In genomic region chr4:89111833-89112563, GRCh38 we compare ENCODE assay signal across 1 cellular context.
A peak's percentile ranks its signal among the peaks of the same experiment; 100 is the strongest.
TF ChIP-seq lines count a peak whose summit lies in the region.

No MANE protein-coding gene starts in this region.

TF ChIP-seq in HepG2, 621 proteins besides CTCF, POLR2A, EP300 and RAD21 (continued from another document and continues in another):
- TF ChIP-seq ZNF280D (CRISPR knock-in tag; IDR thresholded peaks at IDR 0.05) (no peak; the same call in 1 of the 2 replicates), ZBTB4 (CRISPR knock-in tag; IDR thresholded peaks at IDR 0.05; ENCODE audit: borderline replicate concordance) (no peak), REL (CRISPR knock-in tag; conservative IDR thresholded peaks at IDR 0.05) (no peak; the same call in 1 of the 2 replicates), ZNF644 (CRISPR knock-in tag; IDR thresholded peaks at IDR 0.05; ENCODE audit: low read depth) (peak; percentile 99), BRD4 (CRISPR knock-in tag; IDR thresholded peaks at IDR 0.05) (no peak), PHF5A (CRISPR knock-in tag; IDR thresholded peaks at IDR 0.05; ENCODE audit: low read depth, unreplicated experiment) (no peak), TBX2 (CRISPR knock-in tag; IDR thresholded peaks at IDR 0.05; ENCODE audit: borderline replicate concordance) (no peak; the same call in 1 of the 2 replicates), ZBTB43 (CRISPR knock-in tag; conservative IDR thresholded peaks at IDR 0.05) (peak; percentile 98), TAF1 (CRISPR knock-in tag; IDR thresholded peaks at IDR 0.05) (no peak), SNAPC4 (CRISPR knock-in tag; IDR thresholded peaks at IDR 0.05) (peak; percentile 78; the same call in 1 of the 2 replicates), IKZF1 (IDR thresholded peaks at IDR 0.05) (no peak), ATF2 (CRISPR knock-in tag; IDR thresholded peaks at IDR 0.05) (peak; percentile 69; the same call in 1 of the 2 replicates), HOXA3 (CRISPR knock-in tag; IDR thresholded peaks at IDR 0.05) (peak; percentile 79), PCBP2 (optimal IDR thresholded peaks at IDR 0.05; ENCODE audit: low read depth, low read length, poor library complexity, severe bottlenecking) (no peak), SCMH1 (CRISPR knock-in tag; IDR thresholded peaks at IDR 0.05; ENCODE audit: borderline replicate concordance) (no peak), ZNF770 (CRISPR knock-in tag; IDR thresholded peaks at IDR 0.05) (0 out of 2 replicates have a peak, but pooled peaks have one; percentile 5), POLR2AphosphoS2 (IDR thresholded peaks at IDR 0.05; ENCODE audit: low read depth, low read length) (no peak), ZNF556 (CRISPR knock-in tag; IDR thresholded peaks at IDR 0.05; ENCODE audit: borderline replicate concordance) (peak; percentile 43; the same call in 1 of the 2 replicates), RARA (CRISPR knock-in tag; IDR thresholded peaks at IDR 0.05) (peak; percentile 97), ZNF333 (CRISPR knock-in tag; IDR thresholded peaks at IDR 0.05; ENCODE audit: borderline replicate concordance) (no peak), ZZZ3 (CRISPR knock-in tag; IDR thresholded peaks at IDR 0.05; ENCODE audit: borderline replicate concordance) (no peak), ZNF691 (CRISPR knock-in tag; IDR thresholded peaks at IDR 0.05; ENCODE audit: borderline replicate concordance, low read depth) (peak; percentile 39; the same call in 1 of the 2 replicates), JUN (CRISPR knock-in tag; IDR thresholded peaks at IDR 0.05) (no peak), SKI (IDR thresholded peaks at IDR 0.05; ENCODE audit: partially characterized antibody) (peak; percentile 80), CBFB (CRISPR knock-in tag; IDR thresholded peaks at IDR 0.05) (peak; percentile 52; the same call in 1 of the 2 replicates), ZIK1 (CRISPR knock-in tag; IDR thresholded peaks at IDR 0.05; ENCODE audit: borderline replicate concordance, low read depth) (no peak), HNF1A (IDR thresholded peaks at IDR 0.05; ENCODE audit: low read depth) (no peak), HNF1A (CRISPR knock-in tag; IDR thresholded peaks at IDR 0.05; ENCODE audit: borderline replicate concordance) (0 out of 2 replicates have a peak, but pooled peaks have one; percentile 42), ZEB1 (IDR thresholded peaks at IDR 0.05; ENCODE audit: insufficient replicate concordance, low read depth) (no peak), NFATC3 (CRISPR knock-in tag; IDR thresholded peaks at IDR 0.05) (no peak), SRSF9 (IDR thresholded peaks at IDR 0.05; ENCODE audit: borderline replicate concordance, insufficient read depth, low read depth, low read length, poor library complexity, severe bottlenecking) (no peak), NR3C1 (CRISPR knock-in tag; IDR thresholded peaks at IDR 0.05) (no peak), FOXM1 (CRISPR knock-in tag; IDR thresholded peaks at IDR 0.05) (no peak), ZNF451 (CRISPR knock-in tag; IDR thresholded peaks at IDR 0.05) (no peak), RFX3 (CRISPR knock-in tag; IDR thresholded peaks at IDR 0.05) (no peak), ZKSCAN5 (CRISPR knock-in tag; IDR thresholded peaks at IDR 0.05) (no peak), KLF6 (CRISPR knock-in tag; IDR thresholded peaks at IDR 0.05) (no peak), SP140L (CRISPR knock-in tag; IDR thresholded peaks at IDR 0.05; ENCODE audit: borderline replicate concordance) (no peak), ZNF761 (CRISPR knock-in tag; conservative IDR thresholded peaks at IDR 0.05) (no peak), CEBPG (CRISPR knock-in tag; IDR thresholded peaks at IDR 0.05) (peak; percentile 100), RAD51 (IDR thresholded peaks at IDR 0.05; ENCODE audit: borderline replicate concordance) (no peak)
